8 cellular contexts compared by ENCODE assay signal in genomic region chr16:68272501-68273209, GRCh38. TPM values are rescaled to one million over a fixed set of nuclear protein-coding genes. Genes with fewer than 3 reads are reported as not detected.
DNase-seq lines count a peak whose midpoint lies in the region; ATAC-seq and TF ChIP-seq lines count a peak whose summit lies in the region.

No MANE protein-coding gene starts in this region.

- H3K36me3 Mint-ChIP-seq in natural killer cell treated with Interleukin-12 subunit alpha and Interleukin-12 subunit beta and Interleukin-15 and Interleukin-18, amount 100 ng/mL, for 72 hours, result peaks cover 11% of the 10 kb centered on the region
- peaks cover 48 to 73% of the 10 kb centered on the region in 2 donors for H3K36me3 Mint-ChIP-seq in CD14-positive monocyte

- H3K4me3 Mint-ChIP-seq in natural killer cell treated with Interleukin-12 subunit alpha and Interleukin-12 subunit beta and Interleukin-15 and Interleukin-18, amount 100 ng/mL, for 72 hours, result no peak overlapping the region
- no peak overlapping the region for H3K4me3 Mint-ChIP-seq in CD14-positive monocyte

- TF ChIP-seq CTCF in CD14-positive monocyte (IDR thresholded peaks at IDR 0.05), result no peak

- peaks cover 30 to 31% of the 10 kb centered on the region in 2 donors for H3K4me1 Mint-ChIP-seq in natural killer cell treated with Interleukin-12 subunit alpha and Interleukin-12 subunit beta and Interleukin-15 and Interleukin-18, amount 100 ng/mL, for 72 hours (ENCODE audit: low read depth in 2 of 2)
- H3K4me1 Mint-ChIP-seq in CD14-positive monocyte, result peaks cover 8% of the 10 kb centered on the region

- no peaks in the 10 kb centered on the region for H3K9me3 Mint-ChIP-seq in natural killer cell treated with Interleukin-12 subunit alpha and Interleukin-12 subunit beta and Interleukin-15 and Interleukin-18, amount 100 ng/mL, for 72 hours
- no peaks in the 10 kb centered on the region for H3K9me3 Mint-ChIP-seq in CD14-positive monocyte

- peak; percentile 87 for DNase-seq in DMS153 (lab: John Stamatoyannopoulos, UW)
- peak; percentile 49 for DNase-seq in NCI-H2196 treated with DMSO at 0.1 percent for 48 hours (lab: John Stamatoyannopoulos, UW; ENCODE audit: unreplicated experiment)
- DNase-seq in activated naive CD4-positive, alpha-beta T cell treated with Interleukin-2 at 50 U/mL for 16 hours, result peak; percentile 42
- DNase-seq in natural killer cell treated with Interleukin-12 subunit alpha and Interleukin-12 subunit beta and Interleukin-15 and Interleukin-18, amount 100 ng/mL, for 72 hours (ENCODE audit: low spot score), result no peak
- no peak for DNase-seq in anterior cingulate cortex (lab: John Stamatoyannopoulos, UW)
- DNase-seq in CD14-positive monocyte (ENCODE audit: low spot score), result no peak
- DNase-seq in dermis blood vessel endothelial cell, result no peak

- intact Hi-C loops in CD14-positive monocyte (cut with micrococcal nuclease), result no loop called here

- no peak for ATAC-seq in natural killer cell treated with Interleukin-12 subunit alpha and Interleukin-12 subunit beta and Interleukin-15 and Interleukin-18, amount 100 ng/mL, for 72 hours
- no peak for ATAC-seq in HG03095 (IDR thresholded peaks at IDR 0.05; ENCODE audit: unreplicated experiment)

- peak overlapping the region; percentile 57 to 87 for H3K27ac Mint-ChIP-seq in natural killer cell treated with Interleukin-12 subunit alpha and Interleukin-12 subunit beta and Interleukin-15 and Interleukin-18, amount 100 ng/mL, for 72 hours
- peak overlapping the region in 2 of 7 donors; percentile 48 to 58 for H3K27ac Mint-ChIP-seq in CD14-positive monocyte

- no peaks in the 10 kb centered on the region for H3K27me3 Mint-ChIP-seq in natural killer cell treated with Interleukin-12 subunit alpha and Interleukin-12 subunit beta and Interleukin-15 and Interleukin-18, amount 100 ng/mL, for 72 hours
- H3K27me3 Mint-ChIP-seq in CD14-positive monocyte (ENCODE audit: low read depth in 3 of 3), result peaks cover 0 to 1% (median 0%) of the 10 kb centered on the region in 3 donors

RNA-seq across cellular contexts. Expression of gene SLC7A6, which starts 8.3 kb away (rescaled TPM):
- total RNA-seq in natural killer cell treated with Interleukin-12 subunit alpha and Interleukin-12 subunit beta and Interleukin-15 and Interleukin-18, amount 100 ng/mL, for 72 hours, result 100 to 1,000 TPM in 1 of 2 donors, 10 to 100 TPM in 1; 56.2 to 111 TPM
- polyA plus RNA-seq in CD14-positive monocyte, result 1 to 10 TPM; 4.3 to 5.5 TPM
- total RNA-seq in dermis blood vessel endothelial cell, result 17.4 and 31.1 TPM in 2 replicates

RNA-seq across cellular contexts. Expression of gene PLA2G15, which starts 27.5 kb away (rescaled TPM):
- total RNA-seq in natural killer cell treated with Interleukin-12 subunit alpha and Interleukin-12 subunit beta and Interleukin-15 and Interleukin-18, amount 100 ng/mL, for 72 hours, result 10 to 100 TPM; 11.6 to 11.8 TPM
- polyA plus RNA-seq in CD14-positive monocyte, result 10 to 100 TPM; 27.8 to 29.5 TPM
- total RNA-seq in dermis blood vessel endothelial cell, result 28.6 and 38.9 TPM in 2 replicates

RNA-seq across cellular contexts. Expression of gene ESRP2, which starts 36.7 kb away (rescaled TPM):
- under 1 TPM in 1 of 2 donors, not detected in 1; 0.12 TPM for total RNA-seq in natural killer cell treated with Interleukin-12 subunit alpha and Interleukin-12 subunit beta and Interleukin-15 and Interleukin-18, amount 100 ng/mL, for 72 hours
- polyA plus RNA-seq in CD14-positive monocyte, result not detected
- total RNA-seq in dermis blood vessel endothelial cell, result 3.6 and 4.1 TPM in 2 replicates

RNA-seq across cellular contexts. Expression of gene SLC7A6OS, which starts 38.1 kb away (rescaled TPM):
- total RNA-seq in natural killer cell treated with Interleukin-12 subunit alpha and Interleukin-12 subunit beta and Interleukin-15 and Interleukin-18, amount 100 ng/mL, for 72 hours, result 10 to 100 TPM; 25.8 to 27.9 TPM
- polyA plus RNA-seq in CD14-positive monocyte, result 10 to 100 TPM in 1 of 2 donors, 1 to 10 TPM in 1; 9.7 to 10.5 TPM
- 13.3 and 15.5 TPM in 2 replicates for total RNA-seq in dermis blood vessel endothelial cell

RNA-seq across cellular contexts. Expression of gene PRMT7, which starts 38.2 kb away (rescaled TPM):
- total RNA-seq in natural killer cell treated with Interleukin-12 subunit alpha and Interleukin-12 subunit beta and Interleukin-15 and Interleukin-18, amount 100 ng/mL, for 72 hours, result 10 to 100 TPM; 45.7 to 90.9 TPM
- 10 to 100 TPM; 15.0 to 15.2 TPM for polyA plus RNA-seq in CD14-positive monocyte
- total RNA-seq in dermis blood vessel endothelial cell, result 50.0 and 54.4 TPM in 2 replicates

Comparison
In these comparisons a context has a peak if more than half of its experiments do, and no peak if none do; other contexts are left out.
1. DNase-seq: peak in DMS153 (single experiment), NCI-H2196 treated with DMSO at 0.1 percent for 48 hours (single experiment) and activated naive CD4-positive, alpha-beta T cell treated with Interleukin-2 at 50 U/mL for 16 hours (single experiment); none in natural killer cell treated with Interleukin-12 subunit alpha and Interleukin-12 subunit beta and Interleukin-15 and Interleukin-18, amount 100 ng/mL, for 72 hours (single experiment), anterior cingulate cortex (0 of 58), CD14-positive monocyte (single experiment) and dermis blood vessel endothelial cell (single experiment).